18 cellular contexts compared by ENCODE assay signal in genomic region chr4:113699772-113700171, GRCh38.
DNase-seq lines count a peak whose midpoint lies in the region; ATAC-seq and TF ChIP-seq lines count a peak whose summit lies in the region.
"Had no signal": no experiment of that assay in that cellular context is flagged by ENCODE, and none has a peak within 500 bp of the region (broad histone marks: within the 10 kb centered on the region; RNA-seq: fewer than 3 reads in every experiment).

No MANE protein-coding gene starts in this region.

- no peak for ATAC-seq in HG03354 (IDR thresholded peaks at IDR 0.05; ENCODE audit: poor library complexity, severe bottlenecking, unreplicated experiment)
- no peak for ATAC-seq in GM21367 (IDR thresholded peaks at IDR 0.05; ENCODE audit: unreplicated experiment)
- ATAC-seq in HG03571 (IDR thresholded peaks at IDR 0.05; ENCODE audit: unreplicated experiment): no peak
- ATAC-seq in GM21619 (IDR thresholded peaks at IDR 0.05; ENCODE audit: unreplicated experiment): no peak
- ATAC-seq: esophagus mucosa, upper lobe of right lung had no signal

- DNase-seq in AG10803 (ENCODE audit: low read depth) (peak; percentile 32), GM03348 (ENCODE audit: low spot score) (peak; percentile 16), amniotic epithelial cell (ENCODE audit: low read depth) (peak; percentile 54), iris pigment epithelial cell (ENCODE audit: low read depth) (peak; percentile 75)
- DNase-seq: activated CD4-positive, alpha-beta T cell treated with anti-CD3 and anti-CD28 coated beads, Interleukin-2, amount 10 ng/mL, durations not matched to agents 7 days and 5 days; activated T-cell treated with anti-CD3 and anti-CD28 coated beads for 4 hours; Calu3; effector CD4-positive, alpha-beta T cell; NCI-H1417; NCI-H526; stimulated activated CD4-positive, alpha-beta T cell treated with anti-CD3 and anti-CD28 coated beads, Interleukin-2, amount 100 ng/mL, for 24 hours; upper lobe of right lung had no signal

- no peak for TF ChIP-seq CTCF in AG10803 (conservative IDR thresholded peaks at IDR 0.05; ENCODE audit: low read length)

- no peak overlapping the region for H3K4me3 ChIP-seq in AG10803 (ENCODE audit: low read length)
- H3K4me3 ChIP-seq: BLaER1, upper lobe of right lung had no signal

Comparison
In these comparisons a context has a peak if more than half of its experiments do, and no peak if none do; other contexts are left out.
1. DNase-seq: peak in every context shown above with its lines; median percentile 75 in iris pigment epithelial cell; 54 in amniotic epithelial cell; 32 in AG10803; 16 in GM03348.